9 cellular contexts compared by ENCODE assay signal in the genomic region with DNA sequence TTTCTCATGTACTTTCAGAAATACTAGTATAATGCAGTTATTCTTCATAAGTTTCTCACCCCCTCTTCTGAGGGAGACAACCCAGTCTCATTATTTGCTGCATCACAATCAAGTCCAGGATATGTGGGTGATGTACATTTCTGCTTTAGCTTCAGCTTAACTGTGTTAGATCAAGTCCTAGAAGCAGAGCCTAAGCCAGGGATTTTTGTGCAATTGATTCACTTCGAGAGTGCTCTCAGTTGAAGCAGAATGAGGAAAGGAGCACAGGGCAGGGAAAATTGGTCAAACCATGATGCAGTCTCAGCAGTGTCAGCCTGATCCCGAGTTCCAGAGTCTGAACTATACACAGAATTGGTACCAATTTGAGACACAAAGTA. TPM values are rescaled to one million over a fixed set of nuclear protein-coding genes. Genes with fewer than 3 reads are reported as not detected.
DNase-seq lines count a peak whose midpoint lies in the region; ATAC-seq and TF ChIP-seq lines count a peak whose summit lies in the region.
"Had no signal": no experiment of that assay in that cellular context is flagged by ENCODE, and none has a peak within 500 bp of the region (broad histone marks: within the 10 kb centered on the region; RNA-seq: fewer than 3 reads in every experiment).

No MANE protein-coding gene starts in this region.

- H3K4me3 Mint-ChIP-seq in CD8-positive, alpha-beta memory T cell: no peak overlapping the region
- H3K4me3 Mint-ChIP-seq in GM23338: no peak overlapping the region
- no peak overlapping the region for H3K4me3 Mint-ChIP-seq in activated T-helper 1 cell treated with anti-CD3 and anti-CD28 coated beads, Interleukin-12 subunit alpha, Interleukin-12 subunit beta, Interleukin-2, Interleukin-4 antibody, amounts not matched to agents 30 ng/mL and 10 ng/mL and 1 ng/mL, durations not matched to agents 14 hours and 24 hours and 36 hours

- no peak overlapping the region for H3K4me2 ChIP-seq in GM23338

- intact Hi-C loops in right lobe of liver (cut with DNase I): no loop called here
- intact Hi-C loops in activated T-helper 1 cell treated with anti-CD3 and anti-CD28 coated beads, Interleukin-12 subunit alpha, Interleukin-12 subunit beta, Interleukin-2, Interleukin-4 antibody, amounts not matched to agents 30 ng/mL and 10 ng/mL and 1 ng/mL, durations not matched to agents 14 hours and 24 hours and 36 hours (cut with micrococcal nuclease): loop anchor here (1.0 kb wide), 1 partner anchor 9 kb away; a partner anchor contains a TSS

- DNase-seq in CD8-positive, alpha-beta memory T cell: no peak
- DNase-seq in GM23338 (ENCODE audit: low spot score): peak; percentile 16
- no peak for DNase-seq in right lobe of liver
- DNase-seq in NCI-H1694 treated with DMSO at 0.1 percent for 48 hours (lab: John Stamatoyannopoulos, UW): no peak
- DNase-seq in activated T-helper 1 cell treated with anti-CD3 and anti-CD28 coated beads, Interleukin-12 subunit alpha, Interleukin-12 subunit beta, Interleukin-2, Interleukin-4 antibody, amounts not matched to agents 30 ng/mL and 10 ng/mL and 1 ng/mL, durations not matched to agents 14 hours and 24 hours and 36 hours (ENCODE audit: low spot score): no peak
- DNase-seq: stimulated activated CD4-positive, alpha-beta T cell treated with anti-CD3 and anti-CD28 coated beads, Interleukin-1b, Interleukin-23, amount 100 ng/mL, for 48 hours had no signal

- no peak overlapping the region for H3K4me3 ChIP-seq in CD8-positive, alpha-beta memory T cell (ENCODE audit: low read length)
- H3K4me3 ChIP-seq in GM23338 (no peak overlapping the region), right lobe of liver (no peak overlapping the region)

- H3K9me3 ChIP-seq in CD8-positive, alpha-beta memory T cell (ENCODE audit: low read length): no peaks in the 10 kb centered on the region
- no peaks in the 10 kb centered on the region for H3K9me3 ChIP-seq in right lobe of liver

- no peak overlapping the region for H2AFZ ChIP-seq in GM23338

- peaks cover 24% of the 10 kb centered on the region for H3K36me3 ChIP-seq in CD8-positive, alpha-beta memory T cell (ENCODE audit: insufficient read depth, low read length)
- H3K36me3 ChIP-seq in GM23338 (ENCODE audit: insufficient read depth): peaks cover 25% of the 10 kb centered on the region
- H3K36me3 ChIP-seq in right lobe of liver: peaks cover under 1 to 31% (median 17%) of the 10 kb centered on the region in 4 donors

- no peaks in the 10 kb centered on the region; the same call in 1 of the 2 replicates for H3K79me2 ChIP-seq in GM23338 (replicated peaks; ENCODE audit: insufficient read depth)

- no peaks in the 10 kb centered on the region for H3K9me3 Mint-ChIP-seq in CD8-positive, alpha-beta memory T cell
- no peaks in the 10 kb centered on the region; the same call in 1 of the 3 replicates for H3K9me3 Mint-ChIP-seq in GM23338
- no peaks in the 10 kb centered on the region for H3K9me3 Mint-ChIP-seq in activated T-helper 1 cell treated with anti-CD3 and anti-CD28 coated beads, Interleukin-12 subunit alpha, Interleukin-12 subunit beta, Interleukin-2, Interleukin-4 antibody, amounts not matched to agents 30 ng/mL and 10 ng/mL and 1 ng/mL, durations not matched to agents 14 hours and 24 hours and 36 hours

- no peaks in the 10 kb centered on the region for H3K4me1 ChIP-seq in CD8-positive, alpha-beta memory T cell (ENCODE audit: insufficient read depth, low read length)
- H3K4me1 ChIP-seq in GM23338 (ENCODE audit: insufficient read depth) (no peaks in the 10 kb centered on the region), right lobe of liver (peaks cover 0 to 12% (median 0%) of the 10 kb centered on the region in 4 donors)

- peaks cover 7 to 15% (median 13%) of the 10 kb centered on the region in 3 donors for H3K4me1 Mint-ChIP-seq in CD8-positive, alpha-beta memory T cell
- 0 out of 3 replicates have a peak, but pooled peaks cover 2% of the 10 kb centered on the region for H3K4me1 Mint-ChIP-seq in GM23338
- H3K4me1 Mint-ChIP-seq in activated T-helper 1 cell treated with anti-CD3 and anti-CD28 coated beads, Interleukin-12 subunit alpha, Interleukin-12 subunit beta, Interleukin-2, Interleukin-4 antibody, amounts not matched to agents 30 ng/mL and 10 ng/mL and 1 ng/mL, durations not matched to agents 14 hours and 24 hours and 36 hours (ENCODE audit: low read depth): peaks cover 11% of the 10 kb centered on the region

- no peak overlapping the region for H3K27ac ChIP-seq in CD8-positive, alpha-beta memory T cell (ENCODE audit: low read depth, low read length)
- H3K27ac ChIP-seq in GM23338 (ENCODE audit: low read depth) (peak overlapping the region; percentile 15; the same call in 1 of the 2 replicates), VCaP (peak overlapping the region; percentile 37; the same call in 1 of the 2 replicates), right lobe of liver (no peak overlapping the region)

- H3K27me3 ChIP-seq in CD8-positive, alpha-beta memory T cell (ENCODE audit: insufficient read depth, low read length, poor library complexity, severe bottlenecking): no peaks in the 10 kb centered on the region
- no peaks in the 10 kb centered on the region for H3K27me3 ChIP-seq in GM23338 (ENCODE audit: insufficient read depth)
- H3K27me3 ChIP-seq in right lobe of liver: no peaks in the 10 kb centered on the region

- no peak for TF ChIP-seq POLR2A in right lobe of liver (IDR thresholded peaks at IDR 0.05)

- WGBS in right lobe of liver (ENCODE audit: insufficient coverage, low coverage, low lambda C conversion rate, missing lambda C conversion rate): 27% methylated on average over 2 of the region's 2 CpGs

- TF ChIP-seq CTCF in GM23338 (conservative IDR thresholded peaks at IDR 0.05; ENCODE audit: low read depth in 2 of 2) (no peak), VCaP (conservative IDR thresholded peaks at IDR 0.05) (no peak), right lobe of liver (IDR thresholded peaks at IDR 0.05) (no peak)

- H3K9me2 ChIP-seq in GM23338 (ENCODE audit: insufficient read depth): no peaks in the 10 kb centered on the region

- peak overlapping the region in 5 of 8 donors; percentile 22 to 71 (median 37) for H3K27ac Mint-ChIP-seq in CD8-positive, alpha-beta memory T cell
- H3K27ac Mint-ChIP-seq in GM23338: no peak overlapping the region
- no peak overlapping the region for H3K27ac Mint-ChIP-seq in activated T-helper 1 cell treated with anti-CD3 and anti-CD28 coated beads, Interleukin-12 subunit alpha, Interleukin-12 subunit beta, Interleukin-2, Interleukin-4 antibody, amounts not matched to agents 30 ng/mL and 10 ng/mL and 1 ng/mL, durations not matched to agents 14 hours and 24 hours and 36 hours

- H3K36me3 Mint-ChIP-seq in CD8-positive, alpha-beta memory T cell: peaks cover 5 to 39% (median 7%) of the 10 kb centered on the region in 3 donors
- H3K36me3 Mint-ChIP-seq in GM23338 (ENCODE audit: low read depth): peaks cover 36% of the 10 kb centered on the region
- H3K36me3 Mint-ChIP-seq in activated T-helper 1 cell treated with anti-CD3 and anti-CD28 coated beads, Interleukin-12 subunit alpha, Interleukin-12 subunit beta, Interleukin-2, Interleukin-4 antibody, amounts not matched to agents 30 ng/mL and 10 ng/mL and 1 ng/mL, durations not matched to agents 14 hours and 24 hours and 36 hours (ENCODE audit: low read depth): peaks cover 35% of the 10 kb centered on the region

- peaks cover 17% of the 10 kb centered on the region for H4K20me1 ChIP-seq in GM23338 (replicated peaks; ENCODE audit: insufficient read depth)

- ATAC-seq in GM23338: peak; percentile 18
- ATAC-seq in right lobe of liver: peak in 3 of 4 donors; percentile 8 to 30 (median 27)
- no peak for ATAC-seq in HG03135 (IDR thresholded peaks at IDR 0.05; ENCODE audit: unreplicated experiment)
- no peak for ATAC-seq in GM21367 (IDR thresholded peaks at IDR 0.05; ENCODE audit: unreplicated experiment)

- H3F3A ChIP-seq in GM23338 (replicated peaks; ENCODE audit: low read depth): peaks cover 36% of the 10 kb centered on the region

- POLR2A ChIA-PET in CD8-positive, alpha-beta memory T cell (lab: Charles Lee): no interaction called here

- CTCF ChIA-PET in CD8-positive, alpha-beta memory T cell (lab: Charles Lee): no interaction called here

- H3K27me3 Mint-ChIP-seq in CD8-positive, alpha-beta memory T cell: no peaks in the 10 kb centered on the region
- H3K27me3 Mint-ChIP-seq in GM23338 (ENCODE audit: insufficient read depth, low read depth, poor library complexity): peaks cover 18% of the 10 kb centered on the region
- no peaks in the 10 kb centered on the region for H3K27me3 Mint-ChIP-seq in activated T-helper 1 cell treated with anti-CD3 and anti-CD28 coated beads, Interleukin-12 subunit alpha, Interleukin-12 subunit beta, Interleukin-2, Interleukin-4 antibody, amounts not matched to agents 30 ng/mL and 10 ng/mL and 1 ng/mL, durations not matched to agents 14 hours and 24 hours and 36 hours (ENCODE audit: insufficient read depth)

TF ChIP-seq in GM23338, 12 proteins besides CTCF, POLR2A, EP300 and RAD21 (continues in another document):
- TF ChIP-seq ZNF114 (CRISPR knock-in tag; IDR thresholded peaks at IDR 0.05) (no peak), ZNF331 (CRISPR knock-in tag; IDR thresholded peaks at IDR 0.05; ENCODE audit: low read depth) (no peak)

RNA-seq across cellular contexts. Expression of a gene that starts 15.1 kb away (rescaled TPM):
- 100 to 1,000 TPM; 870 to 904 TPM for total RNA-seq in CD8-positive, alpha-beta memory T cell
- polyA plus RNA-seq in CD8-positive, alpha-beta memory T cell: 884 TPM
- total RNA-seq in GM23338 (2014; rRNA removed; shearing (Covaris generic)): 918 and 1,083 TPM in 2 replicates
- 403 and 417 TPM in 2 replicates for polyA plus RNA-seq in GM23338 (2016; fragmentation: Nextera tagmentation; extraction: Ambion mirVana)
- total RNA-seq in right lobe of liver: 100 to 1,000 TPM; 175 to 292 (median 237) TPM
- total RNA-seq in activated T-helper 1 cell treated with anti-CD3 and anti-CD28 coated beads, Interleukin-12 subunit alpha, Interleukin-12 subunit beta, Interleukin-2, Interleukin-4 antibody, amounts not matched to agents 30 ng/mL and 10 ng/mL and 1 ng/mL, durations not matched to agents 14 hours and 24 hours and 36 hours: 861 and 865 TPM in 2 replicates

RNA-seq across cellular contexts. Expression of a gene that starts 15.6 kb away (rescaled TPM):
- 10 to 100 TPM; 29.0 to 29.3 TPM for total RNA-seq in CD8-positive, alpha-beta memory T cell
- 5.9 TPM for polyA plus RNA-seq in CD8-positive, alpha-beta memory T cell
- 34.2 and 36.1 TPM in 2 replicates for total RNA-seq in GM23338 (2014; rRNA removed; shearing (Covaris generic))
- polyA plus RNA-seq in GM23338 (2016; fragmentation: Nextera tagmentation; extraction: Ambion mirVana): 14.5 and 16.9 TPM in 2 replicates
- 1 to 10 TPM; 2.0 to 5.1 (median 4.3) TPM for total RNA-seq in right lobe of liver
- total RNA-seq in activated T-helper 1 cell treated with anti-CD3 and anti-CD28 coated beads, Interleukin-12 subunit alpha, Interleukin-12 subunit beta, Interleukin-2, Interleukin-4 antibody, amounts not matched to agents 30 ng/mL and 10 ng/mL and 1 ng/mL, durations not matched to agents 14 hours and 24 hours and 36 hours: 25.6 and 27.4 TPM in 2 replicates

RNA-seq across cellular contexts. Expression of a gene that starts 43.7 kb away (rescaled TPM):
- total RNA-seq in CD8-positive, alpha-beta memory T cell: 1 to 10 TPM; 2.8 to 3.2 TPM
- 2.0 TPM for polyA plus RNA-seq in CD8-positive, alpha-beta memory T cell
- 3.3 and 3.9 TPM in 2 replicates for total RNA-seq in GM23338 (2014; rRNA removed; shearing (Covaris generic))
- polyA plus RNA-seq in GM23338 (2016; fragmentation: Nextera tagmentation; extraction: Ambion mirVana): 4.7 and 8.2 TPM in 2 replicates
- total RNA-seq in right lobe of liver: 1 to 10 TPM; 1.1 to 2.8 (median 2.2) TPM
- 2.9 TPM in 2 replicates for total RNA-seq in activated T-helper 1 cell treated with anti-CD3 and anti-CD28 coated beads, Interleukin-12 subunit alpha, Interleukin-12 subunit beta, Interleukin-2, Interleukin-4 antibody, amounts not matched to agents 30 ng/mL and 10 ng/mL and 1 ng/mL, durations not matched to agents 14 hours and 24 hours and 36 hours

Comparison
In these comparisons a context has a peak if more than half of its experiments do, and no peak if none do; other contexts are left out.
1. H3K27ac ChIP-seq: peak in GM23338 (single experiment) and VCaP (single experiment); none in CD8-positive, alpha-beta memory T cell (single experiment) and right lobe of liver (0 of 3).
2. H3K27ac Mint-ChIP-seq: peak in CD8-positive, alpha-beta memory T cell (5 of 8); none in GM23338 (single experiment) and activated T-helper 1 cell treated with anti-CD3 and anti-CD28 coated beads, Interleukin-12 subunit alpha, Interleukin-12 subunit beta, Interleukin-2, Interleukin-4 antibody, amounts not matched to agents 30 ng/mL and 10 ng/mL and 1 ng/mL, durations not matched to agents 14 hours and 24 hours and 36 hours (single experiment).
3. ATAC-seq: peak in GM23338 (single experiment) and right lobe of liver (3 of 4); none in HG03135 (single experiment) and GM21367 (single experiment).